1 cellular context compared by ENCODE assay signal in genomic region chr20:3687655-3688054, GRCh38.
TF ChIP-seq lines count a peak whose summit lies in the region.

No MANE protein-coding gene starts in this region.

TF ChIP-seq in H1, 55 proteins besides CTCF, POLR2A, EP300 and RAD21:
- TF ChIP-seq SIX5 (IDR thresholded peaks at IDR 0.05; ENCODE audit: low read depth, low read length) (peak; percentile 78), NRF1 (IDR thresholded peaks at IDR 0.05; ENCODE audit: low read depth, low read length) (no peak), CHD2 (IDR thresholded peaks at IDR 0.05; ENCODE audit: low read length) (peak; percentile 63; the same call in 1 of the 2 replicates), ATF3 (IDR thresholded peaks at IDR 0.05; ENCODE audit: insufficient read depth, low read depth, low read length) (0 out of 2 replicates have a peak, but pooled peaks have one; percentile 41), USF2 (IDR thresholded peaks at IDR 0.05; ENCODE audit: low read length) (peak; percentile 91), HDAC2 (IDR thresholded peaks at IDR 0.05; ENCODE audit: borderline replicate concordance in 1 of 2, low read depth in 2 of 2, low read length in 2 of 2) (no peak), SP1 (IDR thresholded peaks at IDR 0.05; ENCODE audit: low read depth, low read length) (peak; percentile 56; the same call in 1 of the 2 replicates)
TF ChIP-seq in H1: peak in this region for 5.
